In the genomic region with DNA sequence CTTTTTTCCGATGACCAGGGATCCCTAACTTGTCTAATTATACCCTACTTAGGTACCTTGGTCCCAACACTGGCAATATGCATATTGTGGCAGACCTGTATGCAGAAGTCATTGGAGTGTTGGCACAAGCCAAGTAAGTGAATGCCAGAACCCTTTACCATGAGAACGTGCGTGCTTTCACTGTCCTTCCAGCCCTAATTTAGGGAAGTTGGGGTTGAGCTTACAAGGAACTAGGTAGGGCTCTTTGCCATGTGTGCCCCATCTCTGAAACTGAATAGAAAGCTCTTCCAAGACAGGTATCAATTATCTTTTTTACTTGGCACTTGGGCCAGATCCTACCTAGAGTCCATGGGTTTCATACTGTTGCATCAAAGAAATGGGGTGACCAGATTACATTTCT, we compare ENCODE assay signal across 19 cellular contexts.
DNase-seq lines count a peak whose midpoint lies in the region; ATAC-seq and TF ChIP-seq lines count a peak whose summit lies in the region.
"Had no signal": no experiment of that assay in that cellular context is flagged by ENCODE, and none has a peak within 500 bp of the region (broad histone marks: within the 10 kb centered on the region; RNA-seq: fewer than 3 reads in every experiment).

No MANE protein-coding gene starts in this region.

- peaks cover 10 to 11% of the 10 kb centered on the region in 2 donors for H3K9me3 Mint-ChIP-seq in stimulated activated naive CD8-positive, alpha-beta T cell treated with anti-CD3 and anti-CD28 coated beads, Interleukin-15, amount 100 ng/mL, for 72 hours

- DNase-seq in AML-193 (lab: John Stamatoyannopoulos, UW) (peak; percentile 73 to 76), NB4 (ENCODE audit: low read depth) (peak; percentile 77), coronary artery (ENCODE audit: low spot score) (no peak), psoas muscle (no peak), OCI-LY7 (ENCODE audit: low spot score) (no peak), NCI-H2107 (lab: John Stamatoyannopoulos, UW) (no peak)
- no peak for DNase-seq in stimulated activated naive CD8-positive, alpha-beta T cell treated with anti-CD3 and anti-CD28 coated beads, Interleukin-15, amount 100 ng/mL, for 72 hours
- DNase-seq: activated CD8-positive, alpha-beta memory T cell treated with anti-CD3 and anti-CD28 coated beads, Interleukin-2, amount 50 U/mL, for 4 hours; activated naive CD4-positive, alpha-beta T cell; CD4-positive, CD25-positive, alpha-beta regulatory T cell; DMS53; foreskin melanocyte; Karpas-422; posterior cingulate gyrus; spleen; T1000 had no signal

- no TSS peak for BruUV-seq in OCI-LY7 (replicated peaks; lab: Mats Ljungman, UMichigan)

- no peak overlapping the region for H2AFZ ChIP-seq in OCI-LY7 (ENCODE audit: low read length)

- H3K27ac ChIP-seq in coronary artery (peak overlapping the region; percentile 85 to 90), psoas muscle (peak overlapping the region; percentile 47), OCI-LY7 (ENCODE audit: low read depth, low read length, poor library complexity, severe bottlenecking) (no peak overlapping the region)
- H3K27ac ChIP-seq: SJSA1 had no signal

- H3K4me1 ChIP-seq in psoas muscle, result peaks cover 23% of the 10 kb centered on the region
- no peaks in the 10 kb centered on the region for H3K4me1 ChIP-seq in OCI-LY7 (ENCODE audit: insufficient read depth, low read length, poor library complexity, severe bottlenecking)
- H3K4me1 ChIP-seq: SJSA1 had no signal

- no peak overlapping the region for H3K4me2 ChIP-seq in OCI-LY7 (ENCODE audit: low read length)

- TF ChIP-seq CTCF in NB4 (IDR thresholded peaks at IDR 0.05; ENCODE audit: low read depth, low read length) (no peak), coronary artery (IDR thresholded peaks at IDR 0.05) (no peak), psoas muscle (IDR thresholded peaks at IDR 0.05) (no peak), OCI-LY7 (conservative IDR thresholded peaks at IDR 0.05; ENCODE audit: low read length) (no peak)

- WGBS in psoas muscle, 3 donors, result 61 to 80% (median 62%) methylated on average over 3 of the region's 3 CpGs

- H3K9me3 ChIP-seq in psoas muscle, result no peaks in the 10 kb centered on the region
- no peaks in the 10 kb centered on the region for H3K9me3 ChIP-seq in OCI-LY7 (ENCODE audit: low read length)
- H3K9me3 ChIP-seq: SJSA1 had no signal

- H3K79me2 ChIP-seq in OCI-LY7 (ENCODE audit: insufficient read depth, low read depth, low read length), result no peaks in the 10 kb centered on the region

- H3K27me3 Mint-ChIP-seq in stimulated activated naive CD8-positive, alpha-beta T cell treated with anti-CD3 and anti-CD28 coated beads, Interleukin-15, amount 100 ng/mL, for 72 hours, result no peaks in the 10 kb centered on the region

- H3K9me2 ChIP-seq in OCI-LY7 (ENCODE audit: insufficient read depth, low read length), result no peaks in the 10 kb centered on the region

- intact Hi-C loops in psoas muscle (cut with DNase I) (loop anchor here in 1 of 2 donors (5.0 kb wide), 1 partner anchor 87 kb away; no protein-coding TSS in a partner anchor), OCI-LY7 (cut with micrococcal nuclease; ENCODE audit: unreplicated experiment) (loop anchor here (5.0 kb wide), 1 partner anchor 32 kb away; no protein-coding TSS in a partner anchor)

- H3K36me3 ChIP-seq in psoas muscle (ENCODE audit: insufficient read depth in 1 of 2, low read depth in 1 of 2), result no peaks in the 10 kb centered on the region
- H3K36me3 ChIP-seq in OCI-LY7 (ENCODE audit: insufficient read depth, low read length), result no peaks in the 10 kb centered on the region
- H3K36me3 ChIP-seq: HAP-1, SJSA1, spleen had no signal

- H3K4me1 Mint-ChIP-seq in stimulated activated naive CD8-positive, alpha-beta T cell treated with anti-CD3 and anti-CD28 coated beads, Interleukin-15, amount 100 ng/mL, for 72 hours, result no peaks in the 10 kb centered on the region
- H3K4me1 Mint-ChIP-seq: CD4-positive, CD25-positive, alpha-beta regulatory T cell had no signal

- POLR2A ChIA-PET in OCI-LY7 (lab: Charles Lee), result no interaction called here

- CTCF ChIA-PET in OCI-LY7 (lab: Charles Lee; ENCODE audit: unreplicated experiment), result no interaction called here

- H3K4me3 Mint-ChIP-seq in stimulated activated naive CD8-positive, alpha-beta T cell treated with anti-CD3 and anti-CD28 coated beads, Interleukin-15, amount 100 ng/mL, for 72 hours, result no peak overlapping the region
- H3K4me3 Mint-ChIP-seq: CD4-positive, CD25-positive, alpha-beta regulatory T cell had no signal

- H4K20me1 ChIP-seq in OCI-LY7 (ENCODE audit: insufficient read depth, low read length), result no peaks in the 10 kb centered on the region

- H3K27ac Mint-ChIP-seq in stimulated activated naive CD8-positive, alpha-beta T cell treated with anti-CD3 and anti-CD28 coated beads, Interleukin-15, amount 100 ng/mL, for 72 hours, result no peak overlapping the region
- H3K27ac Mint-ChIP-seq: CD4-positive, CD25-positive, alpha-beta regulatory T cell had no signal

- ATAC-seq in psoas muscle, result peak; percentile 21 to 45 (median 37)
- no peak for ATAC-seq in GM19351 (IDR thresholded peaks at IDR 0.05; ENCODE audit: unreplicated experiment)
- no peak for ATAC-seq in stimulated activated naive CD8-positive, alpha-beta T cell treated with anti-CD3 and anti-CD28 coated beads, Interleukin-15, amount 100 ng/mL, for 72 hours

- H3K4me3 ChIP-seq in NB4 (ENCODE audit: low read depth, low read length) (peak overlapping the region; percentile 29), coronary artery (no peak overlapping the region), psoas muscle (no peak overlapping the region), OCI-LY7 (ENCODE audit: low read depth, low read length, poor library complexity, severe bottlenecking) (no peak overlapping the region)
- H3K4me3 ChIP-seq: HAP-1, SJSA1, spleen had no signal

- no peaks in the 10 kb centered on the region for H3K27me3 ChIP-seq in psoas muscle (ENCODE audit: insufficient read depth in 3 of 3, low read length in 2 of 3)
- H3K27me3 ChIP-seq: SJSA1, spleen had no signal

- TF ChIP-seq POLR2A in NB4 (IDR thresholded peaks at IDR 0.05; ENCODE audit: extremely low read depth, insufficient read length), result no peak

Comparison
In these comparisons a context has a peak if more than half of its experiments do, and no peak if none do; other contexts are left out.
1. DNase-seq: peak in AML-193 (2 of 2) and NB4 (single experiment); none in coronary artery (single experiment), psoas muscle (0 of 2), OCI-LY7 (single experiment), stimulated activated naive CD8-positive, alpha-beta T cell treated with anti-CD3 and anti-CD28 coated beads, Interleukin-15, amount 100 ng/mL, for 72 hours (0 of 2) and NCI-H2107 (single experiment).
2. ATAC-seq: peak in psoas muscle (4 of 4); none in GM19351 (single experiment) and stimulated activated naive CD8-positive, alpha-beta T cell treated with anti-CD3 and anti-CD28 coated beads, Interleukin-15, amount 100 ng/mL, for 72 hours (single experiment).